Comparison of ENCODE assay signal across 1 cellular context in the genomic region with DNA sequence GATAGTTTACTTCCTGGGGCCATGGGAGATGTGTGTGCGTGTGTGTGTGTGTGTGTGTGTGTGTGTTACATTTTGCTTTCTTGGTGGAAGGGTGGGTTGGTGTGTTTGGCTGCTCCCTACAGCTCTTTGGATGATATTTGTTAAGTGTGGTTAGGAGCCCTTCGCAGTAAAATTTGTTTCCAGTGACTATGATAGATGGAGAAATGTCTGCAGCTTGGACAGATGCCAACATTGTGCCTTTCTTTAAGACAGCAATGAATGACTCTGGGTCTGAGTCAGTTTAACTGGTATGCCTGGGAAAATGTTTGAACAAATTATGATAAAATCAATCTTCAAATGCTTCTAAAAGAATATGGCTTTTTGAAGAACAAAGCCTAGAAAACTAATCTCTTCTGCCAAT.
TF ChIP-seq lines count a peak whose summit lies in the region.

No MANE protein-coding gene starts in this region.

TF ChIP-seq in HCT116, 20 proteins besides CTCF, POLR2A, EP300 and RAD21 (continued from another document):
- TF ChIP-seq REST (IDR thresholded peaks at IDR 0.05; ENCODE audit: low read depth): no peak
- TF ChIP-seq ZNF274 (IDR thresholded peaks at IDR 0.05; ENCODE audit: low read depth, low read length): no peak
- TF ChIP-seq, protein P1, sequence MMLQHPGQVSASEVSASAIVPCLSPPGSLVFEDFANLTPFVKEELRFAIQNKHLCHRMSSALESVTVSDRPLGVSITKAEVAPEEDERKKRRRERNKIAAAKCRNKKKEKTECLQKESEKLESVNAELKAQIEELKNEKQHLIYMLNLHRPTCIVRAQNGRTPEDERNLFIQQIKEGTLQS (IDR thresholded peaks at IDR 0.05): no peak
